ENCODE assay signal across 5 cellular contexts in genomic region chr20:62367483-62368302, GRCh38. TPM values are rescaled to one million over a fixed set of nuclear protein-coding genes. Genes with fewer than 3 reads are reported as not detected.
DNase-seq lines count a peak whose midpoint lies in the region.

No MANE protein-coding gene starts in this region.

- peak overlapping the region; percentile 32 for H3K4me3 Mint-ChIP-seq in activated naive CD8-positive, alpha-beta T cell treated with anti-CD3 and anti-CD28 coated beads for 36 hours

- H3K27me3 ChIP-seq in MG63: no peaks in the 10 kb centered on the region

- no peaks in the 10 kb centered on the region for H3K36me3 Mint-ChIP-seq in activated naive CD8-positive, alpha-beta T cell treated with anti-CD3 and anti-CD28 coated beads for 36 hours

- no peaks in the 10 kb centered on the region for H3K9me3 Mint-ChIP-seq in activated naive CD8-positive, alpha-beta T cell treated with anti-CD3 and anti-CD28 coated beads for 36 hours

- H3K9me3 ChIP-seq in MG63: no peaks in the 10 kb centered on the region

- peak overlapping the region; percentile 21 for H3K4me3 ChIP-seq in MG63

- H3K4me1 Mint-ChIP-seq in activated naive CD8-positive, alpha-beta T cell treated with anti-CD3 and anti-CD28 coated beads for 36 hours: peaks cover 5% of the 10 kb centered on the region

- peaks cover 13% of the 10 kb centered on the region for H3K36me3 ChIP-seq in MG63

- DNase-seq in MG63: peak; percentile 73
- no peak for DNase-seq in activated naive CD8-positive, alpha-beta T cell treated with anti-CD3 and anti-CD28 coated beads for 36 hours
- peak; percentile 91 for DNase-seq in myocyte (ENCODE audit: low read depth)
- no peak for DNase-seq in iPS-NIHi7 (ENCODE audit: extremely low spot score)
- DNase-seq in iPS-NIHi11 (ENCODE audit: low spot score): no peak

- H3K27me3 Mint-ChIP-seq in activated naive CD8-positive, alpha-beta T cell treated with anti-CD3 and anti-CD28 coated beads for 36 hours: peaks cover 50% of the 10 kb centered on the region

- no peak overlapping the region for H3K27ac Mint-ChIP-seq in activated naive CD8-positive, alpha-beta T cell treated with anti-CD3 and anti-CD28 coated beads for 36 hours

RNA-seq across cellular contexts. Expression of gene LAMA5, which starts 0.6 kb away (rescaled TPM):
- total RNA-seq in MG63 (2014; rRNA removed; shearing (Covaris generic); ENCODE audit: low replicate concordance): 12.8 and 22.2 TPM in 2 replicates
- under 1 TPM; 0.38 to 0.91 TPM for total RNA-seq in activated naive CD8-positive, alpha-beta T cell treated with anti-CD3 and anti-CD28 coated beads for 36 hours
- 90.5 and 173 TPM in 2 replicates for total RNA-seq in myocyte
- 82.7 TPM for polyA plus RNA-seq in myocyte (2012)

RNA-seq across cellular contexts. Expression of gene RPS21, which starts 19.2 kb away (rescaled TPM):
- total RNA-seq in MG63 (2014; rRNA removed; shearing (Covaris generic); ENCODE audit: low replicate concordance): 2,164 and 3,269 TPM in 2 replicates
- 1,000 to 10,000 TPM; 2,242 to 2,482 TPM for total RNA-seq in activated naive CD8-positive, alpha-beta T cell treated with anti-CD3 and anti-CD28 coated beads for 36 hours
- total RNA-seq in myocyte: 610 and 2,016 TPM in 2 replicates
- 2,121 TPM for polyA plus RNA-seq in myocyte (2012)

RNA-seq across cellular contexts. Expression of gene CABLES2, which starts 39.4 kb away (rescaled TPM):
- total RNA-seq in MG63 (2014; rRNA removed; shearing (Covaris generic); ENCODE audit: low replicate concordance): 1.3 and 6.0 TPM in 2 replicates
- total RNA-seq in activated naive CD8-positive, alpha-beta T cell treated with anti-CD3 and anti-CD28 coated beads for 36 hours: 1 to 10 TPM; 4.9 to 5.3 TPM
- total RNA-seq in myocyte: 3.8 and 4.4 TPM in 2 replicates
- 4.1 TPM for polyA plus RNA-seq in myocyte (2012)

RNA-seq across cellular contexts. Expression of gene RBBP8NL, which starts 59.6 kb away (rescaled TPM):
- not detected in 2 replicates for total RNA-seq in MG63 (2014; rRNA removed; shearing (Covaris generic); ENCODE audit: low replicate concordance)
- total RNA-seq in activated naive CD8-positive, alpha-beta T cell treated with anti-CD3 and anti-CD28 coated beads for 36 hours: not detected
- 0.05 and 0.10 TPM in 2 replicates for total RNA-seq in myocyte
- polyA plus RNA-seq in myocyte (2012): not detected

Comparison
In these comparisons a context has a peak if more than half of its experiments do, and no peak if none do; other contexts are left out.
1. DNase-seq: peak in MG63 (single experiment) and myocyte (single experiment); none in activated naive CD8-positive, alpha-beta T cell treated with anti-CD3 and anti-CD28 coated beads for 36 hours (single experiment), iPS-NIHi7 (single experiment) and iPS-NIHi11 (single experiment).